In the genomic region with DNA sequence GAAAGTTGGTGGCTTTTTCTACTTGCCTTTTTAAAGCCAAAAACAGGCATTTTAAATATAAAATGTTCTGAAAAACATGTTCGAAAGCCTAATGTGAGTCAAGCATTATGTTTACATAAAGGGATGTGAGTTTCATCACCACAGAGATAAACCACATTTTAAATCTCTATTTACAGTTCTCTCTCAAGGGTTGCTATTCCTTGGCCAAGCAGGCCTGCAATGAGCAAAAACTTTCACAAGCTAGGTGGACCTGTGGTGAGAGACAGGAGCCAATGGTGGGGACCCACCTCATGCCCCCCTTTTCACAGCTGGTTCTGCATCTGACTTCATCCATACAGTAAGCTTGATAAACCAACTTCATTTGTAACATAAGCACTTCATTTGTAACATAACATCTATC, we compare ENCODE assay signal across 8 cellular contexts.
DNase-seq lines count a peak whose midpoint lies in the region; ATAC-seq and TF ChIP-seq lines count a peak whose summit lies in the region.

No MANE protein-coding gene starts in this region.

- DNase-seq in AG04449 (ENCODE audit: low read depth, low spot score) (peak; percentile 41), memory B cell (ENCODE audit: low spot score in 2 of 2) (no peak), hippocampal formation (lab: John Stamatoyannopoulos, UW) (no peak), DMS53 (lab: John Stamatoyannopoulos, UW) (no peak)
- peak; percentile 71 for DNase-seq in activated CD4-positive, alpha-beta memory T cell treated with anti-CD3 and anti-CD28 coated beads for 36 hours

- ATAC-seq in GM18873 (IDR thresholded peaks at IDR 0.05; ENCODE audit: low FRiP score, unreplicated experiment) = peak; percentile 71
- peak; percentile 71 for ATAC-seq in HG03060 (IDR thresholded peaks at IDR 0.05; ENCODE audit: low read depth, unreplicated experiment)
- no peak for ATAC-seq in memory B cell (ENCODE audit: low read depth)
- no peak for ATAC-seq in SK-N-SH treated with all-trans-retinoic acid at 6 μM for 48 hours

- H3K4me3 ChIP-seq in AG04449 (ENCODE audit: low read depth, low read length) = no peak overlapping the region

- TF ChIP-seq CTCF in AG04449 (IDR thresholded peaks at IDR 0.05; ENCODE audit: insufficient read depth, low read length, missing control alignments) = no peak

- POLR2A ChIA-PET in AG04449 (lab: Yijun Ruan, JAX) = interaction anchor here (0.8 kb wide), 1 partner anchor 66 kb away, joined by 3 read pairs; no protein-coding TSS in a partner anchor
- POLR2A ChIA-PET in activated CD4-positive, alpha-beta memory T cell treated with anti-CD3 and anti-CD28 coated beads for 36 hours (lab: Charles Lee) = interaction anchor here (0.9 to 1.2 kb wide), 2 partner anchors 41 to 50 kb away, joined by 4 read pairs; no protein-coding TSS in a partner anchor

- H3K27me3 Mint-ChIP-seq in activated CD4-positive, alpha-beta memory T cell treated with anti-CD3 and anti-CD28 coated beads for 36 hours = no peaks in the 10 kb centered on the region
- H3K27me3 Mint-ChIP-seq in memory B cell = no peaks in the 10 kb centered on the region

- H3K27ac Mint-ChIP-seq in activated CD4-positive, alpha-beta memory T cell treated with anti-CD3 and anti-CD28 coated beads for 36 hours = peak overlapping the region; percentile 9
- peak overlapping the region; percentile 69 for H3K27ac Mint-ChIP-seq in memory B cell

- no peak overlapping the region for H3K4me3 Mint-ChIP-seq in activated CD4-positive, alpha-beta memory T cell treated with anti-CD3 and anti-CD28 coated beads for 36 hours
- H3K4me3 Mint-ChIP-seq in memory B cell = peak overlapping the region; percentile 41

- no peaks in the 10 kb centered on the region for H3K9me3 Mint-ChIP-seq in activated CD4-positive, alpha-beta memory T cell treated with anti-CD3 and anti-CD28 coated beads for 36 hours
- H3K9me3 Mint-ChIP-seq in memory B cell = no peaks in the 10 kb centered on the region

- CTCF ChIA-PET in AG04449 (lab: Yijun Ruan, JAX) = interaction anchor here (1.5 kb wide), 1 partner anchor 9 kb away, joined by 3 read pairs; no protein-coding TSS in a partner anchor
- CTCF ChIA-PET in activated CD4-positive, alpha-beta memory T cell treated with anti-CD3 and anti-CD28 coated beads for 36 hours (lab: Charles Lee) = no interaction called here

- intact Hi-C loops in activated CD4-positive, alpha-beta memory T cell treated with anti-CD3 and anti-CD28 coated beads for 36 hours (cut with micrococcal nuclease) = loop anchor here (1.0 to 5.0 kb wide), 5 partner anchors 41 to 407 kb away; partner anchors contain the start of gene CUL3

- H3K4me1 Mint-ChIP-seq in activated CD4-positive, alpha-beta memory T cell treated with anti-CD3 and anti-CD28 coated beads for 36 hours (ENCODE audit: low read depth) = peaks cover 53% of the 10 kb centered on the region
- H3K4me1 Mint-ChIP-seq in memory B cell = peaks cover 46% of the 10 kb centered on the region

- H3K36me3 Mint-ChIP-seq in activated CD4-positive, alpha-beta memory T cell treated with anti-CD3 and anti-CD28 coated beads for 36 hours = peaks cover 9% of the 10 kb centered on the region
- H3K36me3 Mint-ChIP-seq in memory B cell = peaks cover 4% of the 10 kb centered on the region

TF ChIP-seq in SK-N-SH treated with all-trans-retinoic acid at 6 μM for 48 hours, 23 proteins besides CTCF, POLR2A, EP300 and RAD21:
- TF ChIP-seq BACH2 (CRISPR knock-in tag; IDR thresholded peaks at IDR 0.05; ENCODE audit: borderline replicate concordance) = no peak
- TF ChIP-seq SNAI2 (CRISPR knock-in tag; IDR thresholded peaks at IDR 0.05) = no peak
- no peak for TF ChIP-seq ZNF70 (CRISPR knock-in tag; IDR thresholded peaks at IDR 0.05)
- no peak for TF ChIP-seq ZFP3 (CRISPR knock-in tag; IDR thresholded peaks at IDR 0.05)
- TF ChIP-seq, protein P1, sequence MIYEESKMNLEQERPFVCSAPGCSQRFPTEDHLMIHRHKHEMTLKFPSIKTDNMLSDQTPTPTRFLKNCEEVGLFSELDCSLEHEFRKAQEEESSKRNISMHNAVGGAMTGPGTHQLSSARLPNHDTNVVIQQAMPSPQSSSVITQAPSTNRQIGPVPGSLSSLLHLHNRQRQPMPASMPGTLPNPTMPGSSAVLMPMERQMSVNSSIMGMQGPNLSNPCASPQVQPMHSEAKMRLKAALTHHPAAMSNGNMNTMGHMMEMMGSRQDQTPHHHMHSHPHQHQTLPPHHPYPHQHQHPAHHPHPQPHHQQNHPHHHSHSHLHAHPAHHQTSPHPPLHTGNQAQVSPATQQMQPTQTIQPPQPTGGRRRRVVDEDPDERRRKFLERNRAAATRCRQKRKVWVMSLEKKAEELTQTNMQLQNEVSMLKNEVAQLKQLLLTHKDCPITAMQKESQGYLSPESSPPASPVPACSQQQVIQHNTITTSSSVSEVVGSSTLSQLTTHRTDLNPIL (CRISPR knock-in tag; IDR thresholded peaks at IDR 0.05; ENCODE audit: low read depth) = no peak
- no peak for TF ChIP-seq ZNF565 (CRISPR knock-in tag; conservative IDR thresholded peaks at IDR 0.05; ENCODE audit: low read depth)
- TF ChIP-seq GLIS3 (CRISPR knock-in tag; IDR thresholded peaks at IDR 0.05) = no peak
- TF ChIP-seq ARNTL (CRISPR knock-in tag; IDR thresholded peaks at IDR 0.05; ENCODE audit: borderline replicate concordance, low read depth) = no peak
- TF ChIP-seq CSDC2 (CRISPR knock-in tag; IDR thresholded peaks at IDR 0.05) = no peak
- no peak for TF ChIP-seq OSR1 (CRISPR knock-in tag; IDR thresholded peaks at IDR 0.05)
- TF ChIP-seq ZNF8 (CRISPR knock-in tag; IDR thresholded peaks at IDR 0.05) = no peak
- no peak for TF ChIP-seq TSHZ2 (CRISPR knock-in tag; IDR thresholded peaks at IDR 0.05)
- no peak for TF ChIP-seq POU6F1 (CRISPR knock-in tag; IDR thresholded peaks at IDR 0.05; ENCODE audit: borderline replicate concordance, low read depth)
- no peak for TF ChIP-seq TCF4 (CRISPR knock-in tag; IDR thresholded peaks at IDR 0.05; ENCODE audit: borderline replicate concordance)
- no peak for TF ChIP-seq ZFP30 (CRISPR knock-in tag; IDR thresholded peaks at IDR 0.05)
- no peak for TF ChIP-seq ZC3H10 (CRISPR knock-in tag; IDR thresholded peaks at IDR 0.05)
- no peak for TF ChIP-seq RARB (CRISPR knock-in tag; IDR thresholded peaks at IDR 0.05)
- TF ChIP-seq PPARA (CRISPR knock-in tag; IDR thresholded peaks at IDR 0.05; ENCODE audit: borderline replicate concordance) = no peak
- TF ChIP-seq ESRRG (CRISPR knock-in tag; IDR thresholded peaks at IDR 0.05) = no peak

Comparison
In these comparisons a context has a peak if more than half of its experiments do, and no peak if none do; other contexts are left out.
1. DNase-seq: peak in AG04449 (single experiment) and activated CD4-positive, alpha-beta memory T cell treated with anti-CD3 and anti-CD28 coated beads for 36 hours (single experiment); none in memory B cell (0 of 2), hippocampal formation (0 of 2) and DMS53 (single experiment).
2. ATAC-seq: peak in GM18873 (single experiment) and HG03060 (single experiment); none in memory B cell (single experiment) and SK-N-SH treated with all-trans-retinoic acid at 6 μM for 48 hours (single experiment).